ENCODE assay signal across 8 cellular contexts in the genomic region with DNA sequence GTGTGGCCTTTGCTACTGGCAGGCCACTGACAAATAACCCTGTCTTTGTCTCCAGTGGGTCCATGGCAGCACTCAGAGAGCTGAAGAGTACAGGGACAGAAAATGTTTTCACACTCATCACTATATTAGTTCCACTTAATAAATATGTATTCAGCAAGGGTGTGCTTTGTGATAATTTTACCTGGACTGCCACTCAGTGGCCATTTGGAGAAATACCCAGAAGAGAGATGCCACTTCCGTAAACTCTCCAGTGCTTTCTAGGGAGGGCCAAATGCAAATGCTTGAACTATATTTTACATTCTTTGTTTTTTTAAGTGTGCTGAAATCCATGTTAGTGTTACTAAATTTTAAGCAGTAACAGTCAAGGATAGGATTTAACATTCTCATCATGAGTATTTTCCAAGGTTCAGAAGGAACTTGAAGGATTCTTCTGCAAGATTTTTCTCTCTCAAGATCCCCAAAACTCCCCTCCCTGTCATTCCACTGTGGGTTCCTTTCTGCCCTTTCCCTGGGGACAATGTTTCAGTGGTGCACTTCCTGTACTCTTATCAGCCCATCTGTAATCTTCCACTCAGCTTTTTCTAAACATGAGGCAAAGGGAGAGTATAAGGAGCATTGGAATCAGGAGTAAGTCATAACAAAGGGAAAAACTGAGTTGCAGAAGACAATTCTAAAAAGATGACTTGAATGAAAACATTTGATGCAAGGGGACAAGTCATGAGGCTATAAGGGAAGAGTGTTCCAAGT. TPM values are rescaled to one million over a fixed set of nuclear protein-coding genes. Genes with fewer than 3 reads are reported as not detected.
DNase-seq lines count a peak whose midpoint lies in the region; ATAC-seq and FAIRE-seq lines count a peak whose summit lies in the region.

No MANE protein-coding gene starts in this region.

- H3K9me2 ChIP-seq in GM23248 (ENCODE audit: insufficient read depth) = no peaks in the 10 kb centered on the region

- H3K36me3 ChIP-seq in GM23248 (ENCODE audit: low read depth) = no peaks in the 10 kb centered on the region

- H3K4me3 ChIP-seq in GM23248 = no peak overlapping the region

- no peaks in the 10 kb centered on the region for H3K9me3 ChIP-seq in GM23248 (ENCODE audit: low read depth)

- H3K27ac Mint-ChIP-seq in activated CD8-positive, alpha-beta memory T cell treated with anti-CD3 and anti-CD28 coated beads, Interleukin-2, amount 10 ng/mL, durations not matched to agents 7 days and 5 days = no peak overlapping the region

- no peak overlapping the region for H3K27ac ChIP-seq in GM23248

- H3K79me2 ChIP-seq in GM23248 (ENCODE audit: insufficient read depth) = no peaks in the 10 kb centered on the region

- H3K4me2 ChIP-seq in GM23248 (ENCODE audit: unreplicated experiment) = no peak overlapping the region

- in situ Hi-C loops in Caki2 (cut with HindIII; ENCODE audit: low pct_unique_long_range_greater_than_20kb, low sequenced_read_pairs) (no loop called here), GM23248 (cut with MboI) (no loop called here)

- H3K4me1 ChIP-seq in GM23248 (ENCODE audit: insufficient read depth) = no peaks in the 10 kb centered on the region

- DNase-seq in Caki2 (ENCODE audit: low read depth) (peak; percentile 9), GM23248 (peak; percentile 16), RKO (ENCODE audit: low spot score) (peak; percentile 61), SHP77 treated with DMSO at 0.1 percent for 48 hours (lab: John Stamatoyannopoulos, UW) (no peak), 8988T (no peak)
- no peak for DNase-seq in activated CD8-positive, alpha-beta memory T cell treated with anti-CD3 and anti-CD28 coated beads, Interleukin-2, amount 10 ng/mL, durations not matched to agents 7 days and 5 days

- no peak overlapping the region for H3K4me3 Mint-ChIP-seq in activated CD8-positive, alpha-beta memory T cell treated with anti-CD3 and anti-CD28 coated beads, Interleukin-2, amount 10 ng/mL, durations not matched to agents 7 days and 5 days

- no peaks in the 10 kb centered on the region for H3K9me3 Mint-ChIP-seq in activated CD8-positive, alpha-beta memory T cell treated with anti-CD3 and anti-CD28 coated beads, Interleukin-2, amount 10 ng/mL, durations not matched to agents 7 days and 5 days (ENCODE audit: low read depth)

- no peak overlapping the region for H3K9ac ChIP-seq in GM23248

- no peak overlapping the region for H2AFZ ChIP-seq in GM23248

- no peaks in the 10 kb centered on the region for H3F3A ChIP-seq in GM23248 (ENCODE audit: insufficient read depth)

- no peaks in the 10 kb centered on the region for H4K20me1 ChIP-seq in GM23248 (ENCODE audit: insufficient read depth)

- H3K36me3 Mint-ChIP-seq in activated CD8-positive, alpha-beta memory T cell treated with anti-CD3 and anti-CD28 coated beads, Interleukin-2, amount 10 ng/mL, durations not matched to agents 7 days and 5 days = no peaks in the 10 kb centered on the region

- WGBS in GM23248 (ENCODE audit: low coverage in 1 of 2, low lambda C conversion rate in 2 of 2, missing lambda C conversion rate in 2 of 2), 2 experiments = 0 to 14% methylated on average over 1 of the region's 1 CpG

- no peaks in the 10 kb centered on the region for H3K27me3 Mint-ChIP-seq in activated CD8-positive, alpha-beta memory T cell treated with anti-CD3 and anti-CD28 coated beads, Interleukin-2, amount 10 ng/mL, durations not matched to agents 7 days and 5 days

- no peaks in the 10 kb centered on the region for H3K4me1 Mint-ChIP-seq in activated CD8-positive, alpha-beta memory T cell treated with anti-CD3 and anti-CD28 coated beads, Interleukin-2, amount 10 ng/mL, durations not matched to agents 7 days and 5 days

- peak; percentile 73 for FAIRE-seq in islet of Langerhans (lab: Jason Lieb, UNC)

- H3K27me3 ChIP-seq in GM23248 (replicated peaks; ENCODE audit: insufficient read depth) = no peaks in the 10 kb centered on the region

- no peak for ATAC-seq in activated CD8-positive, alpha-beta memory T cell treated with anti-CD3 and anti-CD28 coated beads, Interleukin-2, amount 10 ng/mL, durations not matched to agents 7 days and 5 days
- ATAC-seq in GM21528 (IDR thresholded peaks at IDR 0.05; ENCODE audit: low FRiP score, unreplicated experiment) = no peak

- CTCF ChIA-PET in activated CD8-positive, alpha-beta memory T cell treated with anti-CD3 and anti-CD28 coated beads, Interleukin-2, amount 10 ng/mL, durations not matched to agents 7 days and 5 days (lab: Charles Lee) = no interaction called here

RNA-seq across cellular contexts. Expression of a gene that starts 46.0 kb away (rescaled TPM):
- total RNA-seq in Caki2 (2014; rRNA removed; shearing (Covaris generic); ENCODE audit: low replicate concordance) = not detected in 2 replicates
- total RNA-seq in GM23248 (2014; rRNA removed; shearing (Covaris generic)) = not detected in 2 replicates
- polyA plus RNA-seq in GM23248 (2016; fragmentation: Nextera tagmentation; extraction: Ambion mirVana) = not detected in 2 replicates
- total RNA-seq in activated CD8-positive, alpha-beta memory T cell treated with anti-CD3 and anti-CD28 coated beads, Interleukin-2, amount 10 ng/mL, durations not matched to agents 7 days and 5 days = not detected

Comparison
In these comparisons a context has a peak if more than half of its experiments do, and no peak if none do; other contexts are left out.
1. DNase-seq: peak in Caki2 (single experiment), GM23248 (single experiment) and RKO (single experiment); none in activated CD8-positive, alpha-beta memory T cell treated with anti-CD3 and anti-CD28 coated beads, Interleukin-2, amount 10 ng/mL, durations not matched to agents 7 days and 5 days (single experiment), SHP77 treated with DMSO at 0.1 percent for 48 hours (single experiment) and 8988T (single experiment).